1 cellular context compared by ENCODE assay signal in the genomic region with DNA sequence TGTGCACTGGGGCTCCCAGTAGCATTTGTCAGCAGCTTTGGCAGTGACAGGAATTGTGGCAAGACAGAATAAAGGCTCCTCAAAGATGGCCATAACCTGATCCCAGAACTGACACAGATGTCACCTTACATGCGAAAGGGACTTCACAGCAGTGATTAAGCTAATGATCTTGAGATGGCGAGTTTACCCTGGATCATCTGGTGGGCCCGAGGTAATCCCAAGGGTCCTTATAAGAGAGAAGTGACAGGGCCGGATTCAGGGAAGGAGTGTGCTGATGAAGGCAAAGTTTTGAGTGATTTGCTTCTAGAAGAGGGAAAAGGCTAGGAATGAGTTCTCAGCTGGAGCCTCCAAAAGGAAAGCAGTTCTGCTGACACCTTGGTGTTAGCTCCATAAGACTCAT.
TF ChIP-seq lines count a peak whose summit lies in the region.

No MANE protein-coding gene starts in this region.

TF ChIP-seq in H1, 55 proteins besides CTCF, POLR2A, EP300 and RAD21 (continued from another document):
- TF ChIP-seq CHD7 (IDR thresholded peaks at IDR 0.05; ENCODE audit: insufficient replicate concordance, low read length) (no peak), TEAD4 (IDR thresholded peaks at IDR 0.05; ENCODE audit: low read depth, low read length) (no peak), SUZ12 (IDR thresholded peaks at IDR 0.05; ENCODE audit: low read length) (no peak)
TF ChIP-seq in H1: peak in this region for 0.
